In the genomic region with DNA sequence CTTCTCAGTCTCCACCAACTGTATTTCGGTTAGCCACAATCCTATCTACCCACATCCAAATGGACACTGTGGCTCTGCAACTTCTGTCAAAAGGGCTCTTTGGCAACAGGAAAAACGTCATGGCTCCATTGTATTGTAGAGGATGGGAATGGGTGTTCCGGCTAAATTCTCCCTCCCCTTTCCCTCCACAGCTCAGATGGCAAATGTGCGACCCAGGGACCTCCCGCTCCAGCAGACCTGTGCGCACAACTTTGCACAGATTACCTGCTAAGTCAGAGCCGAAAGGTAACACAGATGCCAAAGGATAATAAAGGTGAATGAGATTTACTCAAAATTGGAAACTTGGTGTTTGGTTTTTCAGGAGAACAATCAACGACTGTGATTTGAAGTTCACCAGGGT, we compare ENCODE assay signal across 11 cellular contexts. TPM values are rescaled to one million over a fixed set of nuclear protein-coding genes. Genes with fewer than 3 reads are reported as not detected.
A peak's percentile ranks its signal among the peaks of the same experiment; 100 is the strongest.
DNase-seq lines count a peak whose midpoint lies in the region; FAIRE-seq and TF ChIP-seq lines count a peak whose summit lies in the region.
"Had no signal": no experiment of that assay in that cellular context is flagged by ENCODE, and none has a peak within 500 bp of the region (broad histone marks: within the 10 kb centered on the region; RNA-seq: fewer than 3 reads in every experiment).

No MANE protein-coding gene starts in this region.

- intact Hi-C loops in activated T-helper 1 cell treated with anti-CD3 and anti-CD28 coated beads, Interleukin-12 subunit alpha, Interleukin-12 subunit beta, Interleukin-2, Interleukin-4 antibody, amounts not matched to agents 30 ng/mL and 10 ng/mL and 1 ng/mL, durations not matched to agents 14 hours and 24 hours and 36 hours (cut with micrococcal nuclease) = loop anchor here (5.0 to 10.0 kb wide), 3 partner anchors 72 to 360 kb away; no protein-coding TSS in a partner anchor
- intact Hi-C loops in stomach (cut with DNase I; ENCODE audit: low total_unique reads) = no loop called here

- no peaks in the 10 kb centered on the region for H3K9me3 Mint-ChIP-seq in activated CD4-positive, alpha-beta T cell treated with anti-CD3 and anti-CD28 coated beads, Interleukin-2, amount 10 ng/mL, durations not matched to agents 7 days and 5 days
- H3K9me3 Mint-ChIP-seq in activated T-helper 1 cell treated with anti-CD3 and anti-CD28 coated beads, Interleukin-12 subunit alpha, Interleukin-12 subunit beta, Interleukin-2, Interleukin-4 antibody, amounts not matched to agents 30 ng/mL and 10 ng/mL and 1 ng/mL, durations not matched to agents 14 hours and 24 hours and 36 hours = no peaks in the 10 kb centered on the region
- H3K9me3 Mint-ChIP-seq in immature natural killer cell = peaks cover 0 to 6% (median 0%) of the 10 kb centered on the region in 6 donors
- H3K9me3 Mint-ChIP-seq: activated B cell treated with CpG ODN at 0.5 μM for 24 hours had no signal

- H3K27me3 Mint-ChIP-seq in activated CD4-positive, alpha-beta T cell treated with anti-CD3 and anti-CD28 coated beads, Interleukin-2, amount 10 ng/mL, durations not matched to agents 7 days and 5 days = peaks cover 66% of the 10 kb centered on the region
- peaks cover 46% of the 10 kb centered on the region for H3K27me3 Mint-ChIP-seq in activated T-helper 1 cell treated with anti-CD3 and anti-CD28 coated beads, Interleukin-12 subunit alpha, Interleukin-12 subunit beta, Interleukin-2, Interleukin-4 antibody, amounts not matched to agents 30 ng/mL and 10 ng/mL and 1 ng/mL, durations not matched to agents 14 hours and 24 hours and 36 hours (ENCODE audit: insufficient read depth)
- H3K27me3 Mint-ChIP-seq in immature natural killer cell (ENCODE audit: low read depth in 3 of 3) = peaks cover 20 to 45% (median 22%) of the 10 kb centered on the region in 3 donors

- H3K4me3 ChIP-seq in stomach (peak overlapping the region; percentile 52 to 78 (median 62)), small intestine (ENCODE audit: low read depth in 1 of 2, low read length in 2 of 2) (peak overlapping the region in 1 of 2 donors; percentile 56)

- H3K36me3 ChIP-seq in stomach (no peaks in the 10 kb centered on the region), small intestine (ENCODE audit: control insufficient read depth in 2 of 2, insufficient read depth in 2 of 2, low read length in 2 of 2) (no peaks in the 10 kb centered on the region)

- no peaks in the 10 kb centered on the region for H3K9me3 ChIP-seq in stomach
- H3K9me3 ChIP-seq in small intestine (ENCODE audit: control insufficient read depth, low read depth) = no peaks in the 10 kb centered on the region

- POLR2A ChIA-PET in activated CD4-positive, alpha-beta T cell treated with anti-CD3 and anti-CD28 coated beads, Interleukin-2, amount 10 ng/mL, durations not matched to agents 7 days and 5 days (lab: Charles Lee) = no interaction called here

- H3K27ac ChIP-seq in stomach (peak overlapping the region in 4 of 5 donors; percentile 50 to 81 (median 68)), small intestine (ENCODE audit: low read depth in 1 of 2, low read length in 1 of 2) (peak overlapping the region in 1 of 2 donors; percentile 52)

- peak overlapping the region; percentile 53 for H3K4me3 Mint-ChIP-seq in activated CD4-positive, alpha-beta T cell treated with anti-CD3 and anti-CD28 coated beads, Interleukin-2, amount 10 ng/mL, durations not matched to agents 7 days and 5 days
- H3K4me3 Mint-ChIP-seq in activated T-helper 1 cell treated with anti-CD3 and anti-CD28 coated beads, Interleukin-12 subunit alpha, Interleukin-12 subunit beta, Interleukin-2, Interleukin-4 antibody, amounts not matched to agents 30 ng/mL and 10 ng/mL and 1 ng/mL, durations not matched to agents 14 hours and 24 hours and 36 hours = peak overlapping the region; percentile 75
- peak overlapping the region in 4 of 5 donors; percentile 9 to 69 (median 56) for H3K4me3 Mint-ChIP-seq in immature natural killer cell

- no peak for TF ChIP-seq POLR2A in stomach (IDR thresholded peaks at IDR 0.05)

- 37 to 59% (median 48%) methylated on average over 8 of the region's 8 CpGs for WGBS in stomach, 5 donors
- 41 to 50% (median 49%) methylated on average over 8 of the region's 8 CpGs for WGBS in small intestine, 3 donors

- H3K4me1 Mint-ChIP-seq in activated CD4-positive, alpha-beta T cell treated with anti-CD3 and anti-CD28 coated beads, Interleukin-2, amount 10 ng/mL, durations not matched to agents 7 days and 5 days = peaks cover 18% of the 10 kb centered on the region
- peaks cover 21% of the 10 kb centered on the region for H3K4me1 Mint-ChIP-seq in activated T-helper 1 cell treated with anti-CD3 and anti-CD28 coated beads, Interleukin-12 subunit alpha, Interleukin-12 subunit beta, Interleukin-2, Interleukin-4 antibody, amounts not matched to agents 30 ng/mL and 10 ng/mL and 1 ng/mL, durations not matched to agents 14 hours and 24 hours and 36 hours (ENCODE audit: low read depth)
- H3K4me1 Mint-ChIP-seq in immature natural killer cell = peaks cover 5 to 16% of the 10 kb centered on the region in 2 donors

- H3K27ac Mint-ChIP-seq in activated CD4-positive, alpha-beta T cell treated with anti-CD3 and anti-CD28 coated beads, Interleukin-2, amount 10 ng/mL, durations not matched to agents 7 days and 5 days = peak overlapping the region; percentile 19
- H3K27ac Mint-ChIP-seq in activated T-helper 1 cell treated with anti-CD3 and anti-CD28 coated beads, Interleukin-12 subunit alpha, Interleukin-12 subunit beta, Interleukin-2, Interleukin-4 antibody, amounts not matched to agents 30 ng/mL and 10 ng/mL and 1 ng/mL, durations not matched to agents 14 hours and 24 hours and 36 hours = peak overlapping the region; percentile 62
- H3K27ac Mint-ChIP-seq in immature natural killer cell = no peak overlapping the region
- H3K27ac Mint-ChIP-seq: activated B cell treated with CpG ODN at 0.5 μM for 24 hours had no signal

- no peak for DNase-seq in activated CD4-positive, alpha-beta T cell treated with anti-CD3 and anti-CD28 coated beads, Interleukin-2, amount 10 ng/mL, durations not matched to agents 7 days and 5 days
- no peak for DNase-seq in activated CD4-positive, alpha-beta T cell treated with anti-CD3 and anti-CD28 coated beads for 48 hours
- no peak for DNase-seq in activated T-helper 1 cell treated with anti-CD3 and anti-CD28 coated beads, Interleukin-12 subunit alpha, Interleukin-12 subunit beta, Interleukin-2, Interleukin-4 antibody, amounts not matched to agents 30 ng/mL and 10 ng/mL and 1 ng/mL, durations not matched to agents 14 hours and 24 hours and 36 hours (ENCODE audit: low spot score)
- DNase-seq in immature natural killer cell = no peak
- DNase-seq in stomach = no peak
- no peak for DNase-seq in D721Med (ENCODE audit: insufficient read length, low spot score)
- no peak for DNase-seq in NCI-H146 treated with DMSO at 0.1 percent for 48 hours (lab: John Stamatoyannopoulos, UW; ENCODE audit: unreplicated experiment)
- DNase-seq in small intestine = no peak
- DNase-seq: activated B cell treated with CpG ODN at 0.5 μM for 24 hours, anterior cingulate cortex had no signal

- TF ChIP-seq CTCF in stomach (IDR thresholded peaks at IDR 0.05) = no peak
- TF ChIP-seq CTCF in D721Med (IDR thresholded peaks at IDR 0.05; ENCODE audit: insufficient read depth, missing control alignments) = no peak

- H3K4me1 ChIP-seq in stomach = peaks cover 0 to 26% (median 21%) of the 10 kb centered on the region in 4 donors
- H3K4me1 ChIP-seq in small intestine (ENCODE audit: control insufficient read depth in 2 of 2, insufficient read depth in 1 of 2, low read depth in 1 of 2, low read length in 1 of 2) = no peaks in the 10 kb centered on the region

- H3K27me3 ChIP-seq in stomach (peaks cover 0 to 25% (median 5%) of the 10 kb centered on the region in 3 donors), small intestine (ENCODE audit: control insufficient read depth in 2 of 2, insufficient read depth in 2 of 2, low read length in 2 of 2) (peaks cover 0 to 7% of the 10 kb centered on the region in 2 donors)

- CTCF ChIA-PET in activated CD4-positive, alpha-beta T cell treated with anti-CD3 and anti-CD28 coated beads, Interleukin-2, amount 10 ng/mL, durations not matched to agents 7 days and 5 days (lab: Charles Lee) = no interaction called here

- peaks cover 5% of the 10 kb centered on the region for H3K36me3 Mint-ChIP-seq in activated CD4-positive, alpha-beta T cell treated with anti-CD3 and anti-CD28 coated beads, Interleukin-2, amount 10 ng/mL, durations not matched to agents 7 days and 5 days (ENCODE audit: low read depth)
- peaks cover 2% of the 10 kb centered on the region for H3K36me3 Mint-ChIP-seq in activated T-helper 1 cell treated with anti-CD3 and anti-CD28 coated beads, Interleukin-12 subunit alpha, Interleukin-12 subunit beta, Interleukin-2, Interleukin-4 antibody, amounts not matched to agents 30 ng/mL and 10 ng/mL and 1 ng/mL, durations not matched to agents 14 hours and 24 hours and 36 hours (ENCODE audit: low read depth)
- peaks cover 0 to 4% (median 3%) of the 10 kb centered on the region in 3 donors for H3K36me3 Mint-ChIP-seq in immature natural killer cell

- FAIRE-seq in D721Med (lab: Jason Lieb, UNC) (no peak), small intestine (lab: Jason Lieb, UNC) (no peak)
- FAIRE-seq: A204.1 had no signal

- no peak for TF ChIP-seq EP300 in stomach (IDR thresholded peaks at IDR 0.05)

RNA-seq across cellular contexts. Expression of a gene that starts 0.9 kb away (rescaled TPM):
- under 1 TPM; 0.25 to 0.27 TPM for total RNA-seq in activated CD4-positive, alpha-beta T cell treated with anti-CD3 and anti-CD28 coated beads, Interleukin-2, amount 10 ng/mL, durations not matched to agents 7 days and 5 days
- 0.49 and 0.54 TPM in 2 replicates for total RNA-seq in activated T-helper 1 cell treated with anti-CD3 and anti-CD28 coated beads, Interleukin-12 subunit alpha, Interleukin-12 subunit beta, Interleukin-2, Interleukin-4 antibody, amounts not matched to agents 30 ng/mL and 10 ng/mL and 1 ng/mL, durations not matched to agents 14 hours and 24 hours and 36 hours
- polyA plus RNA-seq in immature natural killer cell = 1 to 10 TPM in 1 of 3 donors, not detected in 2; 1.8 TPM
- total RNA-seq in stomach = 1 to 10 TPM in 3 of 5 donors, under 1 TPM in 2; 0.45 to 4.0 (median 1.7) TPM
- polyA plus RNA-seq in stomach = 1 to 10 TPM in 2 of 3 donors, under 1 TPM in 1; 0.38 to 1.6 (median 1.2) TPM
- polyA plus RNA-seq in small intestine = 1 to 10 TPM in 1 of 3 donors, under 1 TPM in 2; 0.67 to 3.2 (median 0.81) TPM

Comparison
In these comparisons a context has a peak if more than half of its experiments do, and no peak if none do; other contexts are left out.
1. H3K27ac Mint-ChIP-seq: peak in activated CD4-positive, alpha-beta T cell treated with anti-CD3 and anti-CD28 coated beads, Interleukin-2, amount 10 ng/mL, durations not matched to agents 7 days and 5 days (single experiment) and activated T-helper 1 cell treated with anti-CD3 and anti-CD28 coated beads, Interleukin-12 subunit alpha, Interleukin-12 subunit beta, Interleukin-2, Interleukin-4 antibody, amounts not matched to agents 30 ng/mL and 10 ng/mL and 1 ng/mL, durations not matched to agents 14 hours and 24 hours and 36 hours (single experiment); none in immature natural killer cell (0 of 6).
2. Peak in every context shown above with its lines, with median percentiles within 50 percentile points of each other: H3K4me3 Mint-ChIP-seq.